Comparison of ENCODE assay signal across 29 cellular contexts in genomic region chr3:106440672-106441071, GRCh38.
A peak's percentile ranks its signal among the peaks of the same experiment; 100 is the strongest.
DNase-seq lines count a peak whose midpoint lies in the region; ATAC-seq and TF ChIP-seq lines count a peak whose summit lies in the region.
"Had no signal": no experiment of that assay in that cellular context is flagged by ENCODE, and none has a peak within 500 bp of the region (broad histone marks: within the 10 kb centered on the region; RNA-seq: fewer than 3 reads in every experiment).

No MANE protein-coding gene starts in this region.

- no peaks in the 10 kb centered on the region for H3K9me3 ChIP-seq in OCI-LY1 (ENCODE audit: low read length)
- H3K9me3 ChIP-seq: adrenal gland, heart left ventricle, neutrophil, psoas muscle, SK-N-SH had no signal

- H3K27me3 ChIP-seq in OCI-LY1 (ENCODE audit: insufficient read depth, low read length), result no peaks in the 10 kb centered on the region
- H3K27me3 ChIP-seq: adrenal gland, brain microvascular endothelial cell, heart left ventricle, neutrophil had no signal

- no TSS peak for BruUV-seq in MCF 10A (replicated peaks; lab: Mats Ljungman, UMichigan)

- no peak for ATAC-seq in stimulated activated naive CD8-positive, alpha-beta T cell treated with anti-CD3 and anti-CD28 coated beads, Interleukin-15, Interleukin-2, amounts not matched to agents 100 U/mL and 50 U/mL, for 24 hours
- ATAC-seq in HG03108 (IDR thresholded peaks at IDR 0.05; ENCODE audit: unreplicated experiment) (peak; percentile 54), HG03135 (IDR thresholded peaks at IDR 0.05; ENCODE audit: unreplicated experiment) (no peak)
- ATAC-seq: HCT116, heart left ventricle, left colon, psoas muscle, T-helper 17 cell had no signal

- H3F3A ChIP-seq in OCI-LY1 (ENCODE audit: insufficient read depth, low read length), result no peaks in the 10 kb centered on the region

- intact Hi-C loops in MCF 10A (cut with micrococcal nuclease), result no loop called here

- H3K4me1 ChIP-seq in OCI-LY1 (ENCODE audit: insufficient read depth, low read length, severe bottlenecking), result no peaks in the 10 kb centered on the region
- H3K4me1 ChIP-seq: adrenal gland, psoas muscle had no signal

- POLR2A ChIA-PET in MCF 10A (lab: Yijun Ruan, JAX), result interaction anchor here (1.2 to 1.9 kb wide), 3 partner anchors 10 to 20 kb away, joined by 3 to 6 read pairs (median 3); no protein-coding TSS in a partner anchor

- H3K9ac ChIP-seq in OCI-LY1 (ENCODE audit: low read length), result no peak overlapping the region
- H3K9ac ChIP-seq: SK-N-SH had no signal

- no peaks in the 10 kb centered on the region for H3K36me3 ChIP-seq in OCI-LY1 (ENCODE audit: insufficient read depth, low read length)
- H3K36me3 ChIP-seq: adrenal gland, brain microvascular endothelial cell, heart left ventricle, neutrophil had no signal

- H3K4me2 ChIP-seq in OCI-LY1 (ENCODE audit: low read length), result no peak overlapping the region
- H3K4me2 ChIP-seq: SK-N-SH had no signal

- H3K4me1 Mint-ChIP-seq in stimulated activated naive CD8-positive, alpha-beta T cell treated with anti-CD3 and anti-CD28 coated beads, Interleukin-15, Interleukin-2, amounts not matched to agents 100 ng/mL and 50 ng/mL, for 24 hours (ENCODE audit: low read depth), result peaks cover 9% of the 10 kb centered on the region
- H3K4me1 Mint-ChIP-seq in MCF 10A (ENCODE audit: insufficient read depth, unreplicated experiment), result peaks cover 6% of the 10 kb centered on the region
- H3K4me1 Mint-ChIP-seq: B cell had no signal

- TF ChIP-seq CTCF in OCI-LY1 (IDR thresholded peaks at IDR 0.05; ENCODE audit: low read length), result no peak
- no peak for TF ChIP-seq CTCF in MCF 10A (IDR thresholded peaks at IDR 0.05; ENCODE audit: unreplicated experiment)

- H4K20me1 ChIP-seq in OCI-LY1 (ENCODE audit: insufficient read depth, low read length), result no peaks in the 10 kb centered on the region

- no peak overlapping the region for H3K4me3 Mint-ChIP-seq in stimulated activated naive CD8-positive, alpha-beta T cell treated with anti-CD3 and anti-CD28 coated beads, Interleukin-15, Interleukin-2, amounts not matched to agents 100 ng/mL and 50 ng/mL, for 24 hours
- H3K4me3 Mint-ChIP-seq in MCF 10A (ENCODE audit: unreplicated experiment), result no peak overlapping the region
- H3K4me3 Mint-ChIP-seq: B cell, T-helper 17 cell, type B pancreatic cell had no signal

- CTCF ChIA-PET in MCF 10A (lab: Yijun Ruan, JAX), result interaction anchor here (0.8 kb wide), 1 partner anchor 12 kb away, joined by 3 read pairs; no protein-coding TSS in a partner anchor

- no peaks in the 10 kb centered on the region for H3K9me3 Mint-ChIP-seq in stimulated activated naive CD8-positive, alpha-beta T cell treated with anti-CD3 and anti-CD28 coated beads, Interleukin-15, Interleukin-2, amounts not matched to agents 100 ng/mL and 50 ng/mL, for 24 hours
- peaks cover 5% of the 10 kb centered on the region for H3K9me3 Mint-ChIP-seq in MCF 10A (ENCODE audit: unreplicated experiment)
- H3K9me3 Mint-ChIP-seq: type B pancreatic cell had no signal

- no peak overlapping the region for H3K4me3 ChIP-seq in OCI-LY1 (ENCODE audit: low read depth, low read length, poor library complexity, severe bottlenecking)
- H3K4me3 ChIP-seq: adrenal gland, heart left ventricle, psoas muscle had no signal

- no peak for DNase-seq in stimulated activated naive CD8-positive, alpha-beta T cell treated with anti-CD3 and anti-CD28 coated beads, Interleukin-15, Interleukin-2, amounts not matched to agents 100 U/mL and 50 U/mL, for 24 hours
- DNase-seq in MCF 10A (ENCODE audit: unreplicated experiment), result no peak
- no peak for DNase-seq in DMS79 (lab: John Stamatoyannopoulos, UW)
- DNase-seq in stimulated activated CD4-positive, alpha-beta T cell treated with anti-CD3 and anti-CD28 coated beads, Interleukin-2, amount 100 ng/mL, for 24 hours, result no peak
- DNase-seq: 8988T; activated gamma-delta T cell treated with Interleukin-2 at 50 U/mL for 16 hours; activated T-cell treated with anti-CD3 and anti-CD28 coated beads, Interleukin-2, amount 50 U/mL, for 1 hour; adrenal gland; brain microvascular endothelial cell; COR-L47; effector CD4-positive, alpha-beta T cell; heart left ventricle; IMR-90; left colon; NCI-H1105; NCI-H526; psoas muscle; RPMI8226; SK-N-SH; T-helper 17 cell had no signal

- no peaks in the 10 kb centered on the region for H3K79me2 ChIP-seq in OCI-LY1 (ENCODE audit: insufficient read depth, low read length)

- no peaks in the 10 kb centered on the region for H3K9me2 ChIP-seq in OCI-LY1 (ENCODE audit: low read depth, low read length)
- H3K9me2 ChIP-seq: SK-N-SH had no signal

- no peak overlapping the region for H3K27ac ChIP-seq in OCI-LY1 (ENCODE audit: low read depth, low read length, poor library complexity, severe bottlenecking)
- H3K27ac ChIP-seq: adrenal gland, brain microvascular endothelial cell, epithelial cell of prostate, heart left ventricle, neutrophil, psoas muscle had no signal

- peak overlapping the region; percentile 18 for H3K27ac Mint-ChIP-seq in stimulated activated naive CD8-positive, alpha-beta T cell treated with anti-CD3 and anti-CD28 coated beads, Interleukin-15, Interleukin-2, amounts not matched to agents 100 ng/mL and 50 ng/mL, for 24 hours
- no peak overlapping the region for H3K27ac Mint-ChIP-seq in MCF 10A (ENCODE audit: low read depth, unreplicated experiment)
- H3K27ac Mint-ChIP-seq: B cell, T-helper 17 cell, type B pancreatic cell had no signal

- no peaks in the 10 kb centered on the region for H3K36me3 Mint-ChIP-seq in stimulated activated naive CD8-positive, alpha-beta T cell treated with anti-CD3 and anti-CD28 coated beads, Interleukin-15, Interleukin-2, amounts not matched to agents 100 ng/mL and 50 ng/mL, for 24 hours (ENCODE audit: low read depth)
- no peaks in the 10 kb centered on the region for H3K36me3 Mint-ChIP-seq in MCF 10A (ENCODE audit: insufficient read depth, unreplicated experiment)
- H3K36me3 Mint-ChIP-seq: type B pancreatic cell had no signal

- H3K27me3 Mint-ChIP-seq in stimulated activated naive CD8-positive, alpha-beta T cell treated with anti-CD3 and anti-CD28 coated beads, Interleukin-15, Interleukin-2, amounts not matched to agents 100 ng/mL and 50 ng/mL, for 24 hours, result no peaks in the 10 kb centered on the region
- H3K27me3 Mint-ChIP-seq in MCF 10A (ENCODE audit: insufficient read depth, unreplicated experiment), result no peaks in the 10 kb centered on the region
- H3K27me3 Mint-ChIP-seq: B cell, T-helper 17 cell, type B pancreatic cell had no signal

- H2AFZ ChIP-seq in OCI-LY1 (ENCODE audit: low read length), result 0 out of 2 replicates have a peak overlapping the region, but pooled peaks have one; percentile 48
